In genomic region chr1:109180715-109181084, GRCh38 we compare ENCODE assay signal across 6 cellular contexts. TPM values are rescaled to one million over a fixed set of nuclear protein-coding genes. Genes with fewer than 3 reads are reported as not detected.
DNase-seq lines count a peak whose midpoint lies in the region; ATAC-seq, FAIRE-seq and TF ChIP-seq lines count a peak whose summit lies in the region.
"Not testable (repeated sequence)": the region's sequence is repeated elsewhere in the genome, so short reads cannot be mapped to it uniquely, and the experiment has no call there.

No MANE protein-coding gene starts in this region.

- peaks cover 21% of the 10 kb centered on the region for H3K4me1 Mint-ChIP-seq in chondrocyte (ENCODE audit: low read depth)

- H3K27ac Mint-ChIP-seq in chondrocyte (ENCODE audit: unreplicated experiment): peak overlapping the region; percentile 71

- not testable (repeated sequence) for H3K23ac ChIP-seq in IMR-90 (ENCODE audit: low read depth, low read length)

- not testable (repeated sequence) for H3K36me3 ChIP-seq in IMR-90 (ENCODE audit: control insufficient read depth, insufficient read depth, low read length); kidney (ENCODE audit: control insufficient read depth in 1 of 2, insufficient read depth in 2 of 2, low read length in 2 of 2); right lobe of liver; mucosa of stomach (ENCODE audit: control insufficient read depth, insufficient read depth, low read length); stomach

- H4K91ac ChIP-seq in IMR-90 (ENCODE audit: insufficient read depth, low read depth, low read length): not testable (repeated sequence)

- not testable (repeated sequence) for H3K36me3 Mint-ChIP-seq in chondrocyte (ENCODE audit: low read depth)

- H3K27ac ChIP-seq in IMR-90 (ENCODE audit: insufficient read depth, low read length) (peak overlapping the region; percentile 7; the same call in 1 of the 2 replicates), kidney (ENCODE audit: low read depth in 2 of 2, low read length in 2 of 2) (peak overlapping the region; percentile 65), right lobe of liver (peak overlapping the region; percentile 43 to 71 (median 66)), stomach (peak overlapping the region; percentile 55 to 83 (median 78))

- not testable (repeated sequence) for H4K20me1 ChIP-seq in IMR-90 (ENCODE audit: insufficient read depth, low read length)

- not testable (repeated sequence) for H2AK9ac ChIP-seq in IMR-90 (replicated peaks; ENCODE audit: low read depth, low read length, poor library complexity)

- H3K27me3 Mint-ChIP-seq in chondrocyte (ENCODE audit: low read depth): not testable (repeated sequence)

- H2AFZ ChIP-seq in IMR-90 (replicated peaks; ENCODE audit: low read length, poor library complexity): not testable (repeated sequence)

- not testable (repeated sequence) for TF ChIP-seq RAD21 in IMR-90 (IDR thresholded peaks at IDR 0.05; ENCODE audit: low read length)

- not testable (repeated sequence) for H2BK15ac ChIP-seq in IMR-90 (ENCODE audit: low read depth, low read length)

- H3K4me2 ChIP-seq in IMR-90 (ENCODE audit: low read depth, low read length): not testable (repeated sequence)

- dilution Hi-C loops in IMR-90 (cut with HindIII; ENCODE audit: low sequenced_read_pairs, unreplicated experiment): not testable (repeated sequence)

- H2BK120ac ChIP-seq in IMR-90 (ENCODE audit: low read depth, low read length): not testable (repeated sequence)

- not testable (repeated sequence) for H3K9me1 ChIP-seq in IMR-90 (ENCODE audit: insufficient read depth, low read length)

- not testable (repeated sequence) for DNase-seq in IMR-90; chondrocyte (ENCODE audit: low spot score); kidney; right lobe of liver; stomach

- not testable (repeated sequence) for TF ChIP-seq EP300 in stomach (IDR thresholded peaks at IDR 0.05)

- intact Hi-C loops in IMR-90 (cut with micrococcal nuclease); kidney (cut with DNase I); right lobe of liver (cut with DNase I); stomach (cut with DNase I; ENCODE audit: low total_unique reads): not testable (repeated sequence)

- not testable (repeated sequence) for H3K4me3 ChIP-seq in IMR-90 (ENCODE audit: insufficient read depth, low read depth, low read length); kidney (ENCODE audit: low read length in 2 of 2); right lobe of liver; mucosa of stomach (ENCODE audit: low read length); stomach

- not testable (repeated sequence) for H3K9me3 ChIP-seq in IMR-90 (ENCODE audit: control insufficient read depth, insufficient read depth, low read length); kidney (ENCODE audit: control insufficient read depth in 1 of 2, low read length in 2 of 2); right lobe of liver; mucosa of stomach (ENCODE audit: control insufficient read depth, low read length); stomach

- BruUV-seq in IMR-90 (replicated peaks; lab: Mats Ljungman, UMichigan): not testable (repeated sequence)

- not testable (repeated sequence) for H3K56ac ChIP-seq in IMR-90 (ENCODE audit: extremely low read depth, insufficient read depth, low read length)

- not testable (repeated sequence) for H2AK5ac ChIP-seq in IMR-90 (ENCODE audit: low read depth, low read length)

- not testable (repeated sequence) for H4K8ac ChIP-seq in IMR-90 (ENCODE audit: low read depth in 2 of 2, low read length in 2 of 2)

- CTCF ChIA-PET in IMR-90 (lab: Yijun Ruan, JAX): interaction anchor here (0.9 kb wide), 1 partner anchor 11 kb away, joined by 3 read pairs; no protein-coding TSS in a partner anchor

- POLR2A ChIA-PET in IMR-90 (lab: Charles Lee; ENCODE audit: unreplicated experiment): not testable (repeated sequence)

- not testable (repeated sequence) for H3K27me3 ChIP-seq in IMR-90 (ENCODE audit: control insufficient read depth, insufficient read depth, low read length); right lobe of liver; mucosa of stomach (ENCODE audit: control insufficient read depth, insufficient read depth, low read length); stomach

- H2BK20ac ChIP-seq in IMR-90 (ENCODE audit: low read depth, low read length): not testable (repeated sequence)

- TF ChIP-seq CTCF in IMR-90 (conservative IDR thresholded peaks at IDR 0.05; ENCODE audit: low read depth, low read length); chondrocyte (IDR thresholded peaks at IDR 0.05); kidney (IDR thresholded peaks at IDR 0.05; ENCODE audit: borderline replicate concordance, extremely low read depth, insufficient read depth); right lobe of liver (IDR thresholded peaks at IDR 0.05); stomach (IDR thresholded peaks at IDR 0.05): not testable (repeated sequence)

- TF ChIP-seq POLR2A in IMR-90 (IDR thresholded peaks at IDR 0.05; ENCODE audit: low read depth, low read length); right lobe of liver (IDR thresholded peaks at IDR 0.05); stomach (IDR thresholded peaks at IDR 0.05): not testable (repeated sequence)

- no CpG with 5 or more reads among the region's 3 CpGs for WGBS in IMR-90 (ENCODE audit: extremely low coverage in 2 of 2, insufficient read length in 1 of 2), 2 experiments
- WGBS in right lobe of liver (ENCODE audit: insufficient coverage, low coverage, low lambda C conversion rate, missing lambda C conversion rate): 55% methylated on average over 3 of the region's 3 CpGs
- 35 to 52% (median 37%) methylated on average over 3 of the region's 3 CpGs for WGBS in stomach, 5 donors

- not testable (repeated sequence) for FAIRE-seq in kidney (lab: Jason Lieb, UNC)

- not testable (repeated sequence) for H2BK5ac ChIP-seq in IMR-90 (ENCODE audit: low read depth, low read length, poor library complexity, severe bottlenecking)

- H3K9me3 Mint-ChIP-seq in chondrocyte (ENCODE audit: low read depth): not testable (repeated sequence)

- H3K18ac ChIP-seq in IMR-90 (ENCODE audit: low read depth, low read length): not testable (repeated sequence)

- H4K5ac ChIP-seq in IMR-90 (ENCODE audit: low read depth, low read length): not testable (repeated sequence)

- not testable (repeated sequence) for H3K14ac ChIP-seq in IMR-90 (replicated peaks; ENCODE audit: low read depth, low read length)

- not testable (repeated sequence) for H3K4ac ChIP-seq in IMR-90 (ENCODE audit: low read depth, low read length)

- not testable (repeated sequence) for H3K9ac ChIP-seq in IMR-90 (ENCODE audit: low read depth, low read length)
- peak overlapping the region in 1 of 2 donors; percentile 12 for H3K9ac ChIP-seq in kidney (ENCODE audit: low read length in 2 of 2)
- H3K9ac ChIP-seq in mucosa of stomach (ENCODE audit: low read length): peak overlapping the region; percentile 45

- not testable (repeated sequence) for H3K4me3 Mint-ChIP-seq in chondrocyte (ENCODE audit: unreplicated experiment)

- not testable (repeated sequence) for H3K79me1 ChIP-seq in IMR-90 (ENCODE audit: low read depth in 1 of 2, low read length in 2 of 2)

- not testable (repeated sequence) for ATAC-seq in IMR-90 (ENCODE audit: low read depth)
- ATAC-seq in right lobe of liver: peak in 3 of 4 donors; percentile 15 to 46 (median 17)

- H3K4me1 ChIP-seq in IMR-90 (ENCODE audit: control insufficient read depth, insufficient read depth, low read length); kidney (ENCODE audit: control insufficient read depth in 1 of 2, insufficient read depth in 1 of 2, low read depth in 1 of 2, low read length in 2 of 2): not testable (repeated sequence)
- peaks cover 0 to 39% (median 18%) of the 10 kb centered on the region in 4 donors for H3K4me1 ChIP-seq in right lobe of liver
- peaks cover 27% of the 10 kb centered on the region for H3K4me1 ChIP-seq in mucosa of stomach (ENCODE audit: control insufficient read depth, insufficient read depth, low read length)
- H3K4me1 ChIP-seq in stomach: peaks cover 5 to 54% (median 33%) of the 10 kb centered on the region in 4 donors

- in situ Hi-C loops in IMR-90 (cut with MboI; ENCODE audit: low sequenced_read_pairs): not testable (repeated sequence)

RNA-seq across cellular contexts. Expression of gene SARS1, which starts 33.0 kb away (rescaled TPM):
- total RNA-seq in IMR-90 (2012; rRNA removed): 348 and 373 TPM in 2 replicates
- 214 and 231 TPM in 2 replicates for polyA plus RNA-seq in IMR-90 (2012; rRNA removed)
- 117 and 193 TPM in 2 replicates for polyA plus RNA-seq in IMR-90 (2012; cell fraction: cytosol; rRNA removed)
- polyA plus RNA-seq in IMR-90 (2012; cell fraction: nucleus; rRNA removed; ENCODE audit: low replicate concordance): 152 and 416 TPM in 2 replicates
- 127 to 354 TPM (median 348 TPM) in 3 replicates for total RNA-seq in chondrocyte
- total RNA-seq in kidney: 181 TPM
- 114 TPM for polyA plus RNA-seq in kidney (ENCODE audit: insufficient read depth, low read depth, low replicate concordance)
- total RNA-seq in right lobe of liver: 100 to 1,000 TPM in 2 of 6 experiments, 10 to 100 TPM in 4; 73.5 to 123 (median 91.6) TPM
- total RNA-seq in stomach: 100 to 1,000 TPM in 4 of 5 donors, 10 to 100 TPM in 1; 80.8 to 127 (median 117) TPM
- polyA plus RNA-seq in stomach: 100 to 1,000 TPM in 2 of 3 donors, 10 to 100 TPM in 1; 95.6 to 232 (median 100) TPM

Comparison
In these comparisons a context has a peak if more than half of its experiments do, and no peak if none do; other contexts are left out.
1. H3K27ac ChIP-seq: peak in every context shown above with its lines; median percentile 78 in stomach; 66 in right lobe of liver; 65 in kidney; 7 in IMR-90.